Comparison of ENCODE assay signal across 16 cellular contexts in the genomic region with DNA sequence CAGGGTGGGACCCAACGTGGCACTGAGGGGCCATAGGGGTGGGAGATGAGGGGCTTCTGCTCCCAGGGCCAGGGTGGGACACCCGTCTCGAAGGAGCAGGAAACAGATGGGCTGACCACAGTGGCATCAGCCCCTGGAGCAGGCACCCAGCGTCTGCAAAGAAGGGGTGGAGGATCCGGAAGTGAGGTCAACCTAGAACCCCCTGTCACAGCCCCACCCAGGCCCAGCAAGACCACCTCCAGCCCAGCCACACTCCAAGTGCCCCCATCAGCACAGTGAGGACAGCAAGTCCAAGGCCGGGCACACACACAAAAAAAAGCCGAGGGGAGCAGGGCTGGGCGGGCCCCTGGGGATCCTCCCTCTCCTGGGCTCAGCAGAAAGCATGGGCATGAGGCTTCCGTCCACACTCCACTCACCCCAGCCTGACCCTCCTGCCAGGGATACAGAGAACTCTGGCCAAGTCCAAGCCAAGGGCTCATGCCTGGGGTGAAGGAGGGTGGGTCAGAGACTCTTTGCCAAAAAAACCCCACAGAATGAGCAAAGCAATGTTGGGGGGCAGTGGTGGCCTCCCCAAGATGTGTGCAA.
"Had no signal": no experiment of that assay in that cellular context is flagged by ENCODE, and none has a peak within 500 bp of the region (broad histone marks: within the 10 kb centered on the region; RNA-seq: fewer than 3 reads in every experiment).

No MANE protein-coding gene starts in this region.

- H3K36me3 ChIP-seq: colonic mucosa, SJCRH30 had no signal

- H3K36me3 Mint-ChIP-seq: type B pancreatic cell had no signal

- H3K27me3 ChIP-seq: body of pancreas, colonic mucosa, SJCRH30 had no signal

- H3K4me3 ChIP-seq: body of pancreas, colonic mucosa, SJCRH30, skin epidermis had no signal

- H3K27ac Mint-ChIP-seq: activated naive CD4-positive, alpha-beta T cell treated with anti-CD3 and anti-CD28 coated beads, Interleukin-2, amount 50 U/mL, for 72 hours; activated T-cell treated with anti-CD3 and anti-CD28 coated beads, Interleukin-2, amount 50 U/mL, for 24 hours; T-helper 17 cell; type B pancreatic cell had no signal

- DNase-seq: activated CD4-positive, alpha-beta T cell treated with anti-CD3 and anti-CD28 coated beads for 48 hours; activated gamma-delta T cell; activated T-cell treated with anti-CD3 and anti-CD28 coated beads, Interleukin-2, amount 50 U/mL, for 24 hours; central memory CD4-positive, alpha-beta T cell; colonic mucosa; foreskin keratinocyte; midbrain; SJCRH30; stimulated activated CD4-positive, alpha-beta T cell treated with anti-CD3 and anti-CD28 coated beads, Interleukin-4, amount 100 ng/mL, for 24 hours; stimulated activated naive CD4-positive, alpha-beta T cell; substantia nigra had no signal

- ATAC-seq: activated naive CD4-positive, alpha-beta T cell treated with anti-CD3 and anti-CD28 coated beads, Interleukin-2, amount 50 U/mL, for 72 hours; body of pancreas; foreskin keratinocyte; T-helper 17 cell had no signal

- H3K4me3 Mint-ChIP-seq: activated T-cell treated with anti-CD3 and anti-CD28 coated beads, Interleukin-2, amount 50 U/mL, for 24 hours; T-helper 17 cell; type B pancreatic cell had no signal

- H3K4me1 Mint-ChIP-seq: T-helper 17 cell had no signal

- H3K9me3 ChIP-seq: colonic mucosa, SJCRH30 had no signal

- H3K4me1 ChIP-seq: body of pancreas, colonic mucosa, foreskin keratinocyte, SJCRH30 had no signal

- H3K27ac ChIP-seq: body of pancreas, colonic mucosa, foreskin keratinocyte, SJCRH30, skin epidermis had no signal
